ENCODE assay signal across 19 cellular contexts in the genomic region with DNA sequence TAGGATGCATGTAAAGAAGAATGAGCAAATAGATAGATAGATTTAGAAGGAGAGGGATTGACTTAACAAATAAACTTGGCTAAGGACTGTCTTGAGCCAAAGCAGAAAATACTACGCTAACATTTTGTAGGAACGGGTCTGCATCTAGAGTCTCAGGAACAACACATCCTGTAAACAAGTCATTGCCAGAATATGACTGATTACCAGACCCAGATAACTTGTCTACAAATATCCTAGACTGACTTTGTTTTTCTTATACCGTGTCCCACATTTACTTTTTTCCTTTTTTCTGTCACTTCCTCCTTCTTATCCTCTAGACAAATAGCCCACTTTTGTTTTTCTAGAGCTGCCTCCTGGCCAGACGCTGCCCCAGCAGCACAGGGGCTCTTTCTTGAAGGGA.
DNase-seq lines count a peak whose midpoint lies in the region; ATAC-seq, FAIRE-seq and TF ChIP-seq lines count a peak whose summit lies in the region.
"Had no signal": no experiment of that assay in that cellular context is flagged by ENCODE, and none has a peak within 500 bp of the region (broad histone marks: within the 10 kb centered on the region; RNA-seq: fewer than 3 reads in every experiment).

No MANE protein-coding gene starts in this region.

- CTCF ChIA-PET in MCF 10A (lab: Yijun Ruan, JAX) (interaction anchor here (0.6 to 0.7 kb wide), 2 partner anchors 101 to 465 kb away, joined by 3 to 6 read pairs; no protein-coding TSS in a partner anchor), mammary epithelial cell (lab: Charles Lee; ENCODE audit: low non-redundant PET) (no interaction called here)

- DNase-seq in MCF 10A (ENCODE audit: unreplicated experiment), result no peak
- DNase-seq in mammary epithelial cell, result no peak
- DNase-seq in astrocyte (ENCODE audit: low read depth), result no peak
- DNase-seq in tibial artery, result no peak
- no peak for DNase-seq in activated naive CD4-positive, alpha-beta T cell treated with anti-CD3 and anti-CD28 coated beads, Interleukin-2, amount 50 U/mL, for 72 hours (ENCODE audit: low spot score in 2 of 2)
- no peak for DNase-seq in left colon
- DNase-seq: AML-193; DND-41; H9; NCI-H1105; NCI-H2081; NCI-H2171 treated with DMSO at 0.1 percent for 48 hours; NCI-H446 treated with DMSO at 0.1 percent for 48 hours; NK-92 treated with Interleukin-12 subunit alpha and Interleukin-12 subunit beta, amount 100 ng/mL, for 24 hours; SHP77 had no signal

- H3K27me3 ChIP-seq in mammary epithelial cell (ENCODE audit: insufficient read depth, low read length) (no peaks in the 10 kb centered on the region), astrocyte (ENCODE audit: insufficient read depth, low read length) (no peaks in the 10 kb centered on the region), tibial artery (no peaks in the 10 kb centered on the region)

- 94% methylated on average over 4 of the region's 4 CpGs for whole genome bisulfite sequencing in mammary epithelial cell (ENCODE audit: low coverage, missing lambda C conversion rate)
- 95 to 100% methylated on average over 2 to 3 of the region's 4 CpGs for WGBS in mesodermal cell (ENCODE audit: insufficient coverage in 2 of 2), 2 experiments

- FAIRE-seq in astrocyte (lab: Jason Lieb, UNC), result no peak

- H3K36me3 Mint-ChIP-seq in MCF 10A (ENCODE audit: insufficient read depth, unreplicated experiment), result no peaks in the 10 kb centered on the region
- H3K36me3 Mint-ChIP-seq in astrocyte (ENCODE audit: low read depth, unreplicated experiment), result no peaks in the 10 kb centered on the region
- H3K36me3 Mint-ChIP-seq in activated naive CD4-positive, alpha-beta T cell treated with anti-CD3 and anti-CD28 coated beads, Interleukin-2, amount 50 U/mL, for 72 hours, result no peaks in the 10 kb centered on the region

- H3K4me1 Mint-ChIP-seq in MCF 10A (ENCODE audit: insufficient read depth, unreplicated experiment), result peaks cover 32% of the 10 kb centered on the region
- peaks cover 18% of the 10 kb centered on the region for H3K4me1 Mint-ChIP-seq in astrocyte (ENCODE audit: low read depth, unreplicated experiment)

- no peaks in the 10 kb centered on the region for H3K79me2 ChIP-seq in mammary epithelial cell (ENCODE audit: insufficient read depth, low read length)
- no peaks in the 10 kb centered on the region for H3K79me2 ChIP-seq in astrocyte (ENCODE audit: insufficient read depth, low read length)

- H3K27ac ChIP-seq in mammary epithelial cell (ENCODE audit: insufficient read depth, low read depth, low read length), result no peak overlapping the region
- H3K27ac ChIP-seq in astrocyte (ENCODE audit: low read depth, low read length), result no peak overlapping the region
- peak overlapping the region; percentile 39 for H3K27ac ChIP-seq in mesodermal cell (ENCODE audit: low read depth, low read length, severe bottlenecking)
- peak overlapping the region; percentile 39 to 55 for H3K27ac ChIP-seq in tibial artery
- H3K27ac ChIP-seq: 22Rv1, C4-2B had no signal

- intact Hi-C loops in MCF 10A (cut with micrococcal nuclease) (no loop called here), mammary epithelial cell (cut with micrococcal nuclease) (no loop called here), tibial artery (cut with DNase I; ENCODE audit: low total_unique reads) (no loop called here), left colon (cut with DNase I, micrococcal nuclease) (no loop called here)

- H3K27me3 Mint-ChIP-seq in MCF 10A (ENCODE audit: insufficient read depth, unreplicated experiment) (no peaks in the 10 kb centered on the region), astrocyte (ENCODE audit: low read depth, unreplicated experiment) (no peaks in the 10 kb centered on the region)

- ATAC-seq in HG02970 (IDR thresholded peaks at IDR 0.05; ENCODE audit: low FRiP score, unreplicated experiment) (no peak), left colon (no peak)
- no peak for ATAC-seq in activated naive CD4-positive, alpha-beta T cell treated with anti-CD3 and anti-CD28 coated beads, Interleukin-2, amount 50 U/mL, for 72 hours

- H3K9ac ChIP-seq in mammary epithelial cell (ENCODE audit: insufficient read depth, low read length), result no peak overlapping the region
- no peak overlapping the region for H3K9ac ChIP-seq in astrocyte (ENCODE audit: low read length)

- no peak overlapping the region for H3K4me2 ChIP-seq in mammary epithelial cell (ENCODE audit: insufficient read depth, low read depth, low read length)
- no peak overlapping the region for H3K4me2 ChIP-seq in astrocyte (ENCODE audit: low read length)

- no peaks in the 10 kb centered on the region for H4K20me1 ChIP-seq in mammary epithelial cell (ENCODE audit: insufficient read depth, low read length)
- H4K20me1 ChIP-seq in astrocyte (ENCODE audit: insufficient read depth, low read length), result no peaks in the 10 kb centered on the region

- BruUV-seq in MCF 10A (replicated peaks; lab: Mats Ljungman, UMichigan) (no TSS peak), mammary epithelial cell (replicated peaks; lab: Mats Ljungman, UMichigan) (no TSS peak)

- H3K4me3 ChIP-seq in mammary epithelial cell (replicated peaks in 1 of 3; ENCODE audit: insufficient read depth in 1 of 3, low read depth in 2 of 3, low read length in 3 of 3) (no peak overlapping the region), astrocyte (ENCODE audit: insufficient read depth, low read depth, low read length) (no peak overlapping the region), mesodermal cell (ENCODE audit: extremely low read depth, insufficient read depth, low read length, poor library complexity, severe bottlenecking) (no peak overlapping the region), tibial artery (no peak overlapping the region)

- peaks cover 6% of the 10 kb centered on the region for H3K4me1 ChIP-seq in mammary epithelial cell (ENCODE audit: insufficient read depth, low read length)
- no peaks in the 10 kb centered on the region for H3K4me1 ChIP-seq in astrocyte (ENCODE audit: insufficient read depth, low read length)
- peaks cover 9% of the 10 kb centered on the region for H3K4me1 ChIP-seq in mesodermal cell (ENCODE audit: control insufficient read depth, insufficient read depth, low read length, poor library complexity, severe bottlenecking)
- H3K4me1 ChIP-seq in tibial artery, result peaks cover 0 to 28% (median 3%) of the 10 kb centered on the region in 4 donors

- H3K9me3 Mint-ChIP-seq in MCF 10A (ENCODE audit: unreplicated experiment), result no peaks in the 10 kb centered on the region
- peaks cover 2% of the 10 kb centered on the region for H3K9me3 Mint-ChIP-seq in astrocyte (ENCODE audit: unreplicated experiment)
- peaks cover 8 to 9% of the 10 kb centered on the region in 2 donors for H3K9me3 Mint-ChIP-seq in activated naive CD4-positive, alpha-beta T cell treated with anti-CD3 and anti-CD28 coated beads, Interleukin-2, amount 50 U/mL, for 72 hours
- H3K9me3 Mint-ChIP-seq: H9 had no signal

- no peak for TF ChIP-seq CTCF in MCF 10A (IDR thresholded peaks at IDR 0.05; ENCODE audit: unreplicated experiment)
- TF ChIP-seq CTCF in mammary epithelial cell (conservative IDR thresholded peaks at IDR 0.05 in 1 of 2, IDR thresholded peaks at IDR 0.05 in 1 of 2; ENCODE audit: extremely low read depth in 1 of 2, insufficient read depth in 1 of 2, low read depth in 1 of 2, low read length in 2 of 2), result no peak
- TF ChIP-seq CTCF in astrocyte (IDR thresholded peaks at IDR 0.05; ENCODE audit: insufficient read depth, low read depth, low read length), result no peak
- no peak for TF ChIP-seq CTCF in tibial artery (IDR thresholded peaks at IDR 0.05)

- H3K36me3 ChIP-seq in mammary epithelial cell (ENCODE audit: insufficient read depth, low read length) (no peaks in the 10 kb centered on the region), astrocyte (ENCODE audit: insufficient read depth, low read length) (no peaks in the 10 kb centered on the region), mesodermal cell (ENCODE audit: control insufficient read depth, insufficient read depth, low read length) (no peaks in the 10 kb centered on the region), tibial artery (no peaks in the 10 kb centered on the region)

- POLR2A ChIA-PET in MCF 10A (lab: Yijun Ruan, JAX), result interaction anchor here (0.7 kb wide), 2 partner anchors 235 to 331 kb away, joined by 3 to 4 read pairs; no protein-coding TSS in a partner anchor

- H2AFZ ChIP-seq in mammary epithelial cell (ENCODE audit: low read depth, low read length) (no peak overlapping the region), astrocyte (ENCODE audit: low read depth, low read length) (peak overlapping the region; percentile 45)

- H3K4me3 Mint-ChIP-seq in MCF 10A (ENCODE audit: unreplicated experiment), result no peak overlapping the region
- H3K4me3 Mint-ChIP-seq in astrocyte (ENCODE audit: unreplicated experiment), result no peak overlapping the region
- H3K4me3 Mint-ChIP-seq: H9 had no signal

- H3K9me3 ChIP-seq in mammary epithelial cell (replicated peaks; ENCODE audit: insufficient read depth, low read length) (no peaks in the 10 kb centered on the region), astrocyte (ENCODE audit: insufficient read depth, low read depth, low read length) (no peaks in the 10 kb centered on the region), mesodermal cell (ENCODE audit: control insufficient read depth, low read length) (no peaks in the 10 kb centered on the region), tibial artery (no peaks in the 10 kb centered on the region)

- peak overlapping the region; percentile 65 for H3K27ac Mint-ChIP-seq in MCF 10A (ENCODE audit: low read depth, unreplicated experiment)
- peak overlapping the region; percentile 90 for H3K27ac Mint-ChIP-seq in astrocyte (ENCODE audit: unreplicated experiment)
- no peak overlapping the region for H3K27ac Mint-ChIP-seq in activated naive CD4-positive, alpha-beta T cell treated with anti-CD3 and anti-CD28 coated beads, Interleukin-2, amount 50 U/mL, for 72 hours
- H3K27ac Mint-ChIP-seq: H9 had no signal

- in situ Hi-C loops in mammary epithelial cell (cut with MboI; ENCODE audit: low sequenced_read_pairs in 2 of 2), result no loop called here

- dilution Hi-C loops in mammary epithelial cell (cut with HindIII; ENCODE audit: low sequenced_read_pairs), result no loop called here

Comparison
In these comparisons a context has a peak if more than half of its experiments do, and no peak if none do; other contexts are left out.
1. H3K27ac Mint-ChIP-seq: peak in MCF 10A (single experiment) and astrocyte (single experiment); none in activated naive CD4-positive, alpha-beta T cell treated with anti-CD3 and anti-CD28 coated beads, Interleukin-2, amount 50 U/mL, for 72 hours (0 of 2).
2. H3K27ac ChIP-seq: peak in mesodermal cell (single experiment) and tibial artery (2 of 2); none in mammary epithelial cell (single experiment) and astrocyte (single experiment).